Comparison of ENCODE assay signal across 9 cellular contexts in the genomic region with DNA sequence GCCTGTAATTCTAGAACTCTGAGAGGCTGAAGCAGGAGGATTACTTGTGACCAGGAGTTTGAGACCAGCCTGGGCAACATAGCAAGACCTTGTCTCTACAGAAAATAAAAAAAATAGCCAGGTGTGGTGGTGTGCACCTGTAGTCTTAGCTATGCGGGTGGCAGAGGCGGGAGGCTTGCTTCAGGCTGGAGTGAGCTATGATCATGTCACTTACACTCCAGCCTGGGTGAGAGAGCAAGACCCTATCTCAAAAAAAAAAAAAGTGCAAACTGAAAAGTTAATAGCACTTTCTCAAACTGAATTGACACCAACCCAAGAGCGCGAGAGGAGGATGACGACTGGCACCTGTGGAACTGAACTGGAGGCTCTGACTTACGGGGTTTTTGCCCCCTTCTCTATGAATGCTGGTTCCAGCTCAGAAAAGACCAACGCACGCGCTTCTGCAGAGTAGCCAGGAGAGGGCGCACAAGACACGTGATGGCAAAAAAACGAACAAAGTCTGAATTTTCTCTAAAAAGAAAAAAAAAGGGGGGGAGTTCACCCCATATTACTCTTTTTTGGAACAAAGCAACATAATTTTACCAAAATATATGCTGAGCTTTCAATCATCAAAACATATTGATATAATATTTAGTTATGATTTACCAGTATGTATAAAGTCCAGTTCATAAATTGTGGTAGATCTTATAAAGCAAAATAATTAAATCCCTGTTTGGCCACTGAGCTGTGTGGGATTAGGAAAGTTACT. TPM values are rescaled to one million over a fixed set of nuclear protein-coding genes. Genes with fewer than 3 reads are reported as not detected.
A peak's percentile ranks its signal among the peaks of the same experiment; 100 is the strongest.
DNase-seq lines count a peak whose midpoint lies in the region; ATAC-seq, FAIRE-seq and TF ChIP-seq lines count a peak whose summit lies in the region.
"Had no signal": no experiment of that assay in that cellular context is flagged by ENCODE, and none has a peak within 500 bp of the region (broad histone marks: within the 10 kb centered on the region; RNA-seq: fewer than 3 reads in every experiment).

No MANE protein-coding gene starts in this region.

- FAIRE-seq in pancreas (lab: Jason Lieb, UNC): peak; percentile 64

- H3K27me3 ChIP-seq in HL-60 (ENCODE audit: insufficient read depth, poor library complexity, severe bottlenecking) (no peaks in the 10 kb centered on the region), pancreas (no peaks in the 10 kb centered on the region)

- H3K9me3 ChIP-seq in pancreas: no peaks in the 10 kb centered on the region

- H3K27ac ChIP-seq in HL-60 (replicated peaks): no peak overlapping the region
- H3K27ac ChIP-seq in pancreas: no peak overlapping the region

- peaks cover 30% of the 10 kb centered on the region for H3K4me1 Mint-ChIP-seq in CD14-positive monocyte

- H3K36me3 ChIP-seq in pancreas: no peaks in the 10 kb centered on the region

- TF ChIP-seq CTCF in CD14-positive monocyte (IDR thresholded peaks at IDR 0.05) (peak; percentile 96), HL-60 (IDR thresholded peaks at IDR 0.05; ENCODE audit: insufficient read depth, low read length) (peak; percentile 64), pancreas (IDR thresholded peaks at IDR 0.05) (peak; percentile 67 to 84 (median 78))

- H3K36me3 Mint-ChIP-seq in CD14-positive monocyte: no peaks in the 10 kb centered on the region

- H3K4me3 ChIP-seq in HL-60 (replicated peaks; ENCODE audit: insufficient read depth, low read length): no peak overlapping the region
- H3K4me3 ChIP-seq in pancreas: no peak overlapping the region

- intact Hi-C loops in CD14-positive monocyte (cut with micrococcal nuclease): loop anchor here (10.0 kb wide), 2 partner anchors 345 to 355 kb away; a partner anchor contains a TSS
- intact Hi-C loops in pancreas (cut with DNase I): loop anchor here in 2 of 3 donors (10.0 kb wide), 2 partner anchors 125 to 275 kb away; a partner anchor contains a TSS

- H3K27ac Mint-ChIP-seq in CD14-positive monocyte: peak overlapping the region in 1 of 7 donors; percentile 25
- H3K27ac Mint-ChIP-seq: stimulated activated naive CD8-positive, alpha-beta T cell treated with anti-CD3 and anti-CD28 coated beads, Interleukin-15, Interleukin-2, amounts not matched to agents 100 ng/mL and 50 ng/mL, for 24 hours had no signal

- DNase-seq in CD14-positive monocyte (ENCODE audit: low spot score) (no peak), HL-60 (ENCODE audit: low read depth in 1 of 2, low spot score in 1 of 2) (peak; percentile 16 to 57), OCI-M1 (lab: John Stamatoyannopoulos, UW) (peak; percentile 70), fibroblast of peridontal ligament (ENCODE audit: extremely low read depth) (peak; percentile 59), pancreas (peak in 3 of 6 donors; percentile 37 to 70 (median 41))
- DNase-seq in activated T-cell treated with anti-CD3 and anti-CD28 coated beads, Interleukin-2, amount 50 U/mL, for 1 hour: peak; percentile 67

- ATAC-seq in pancreas (peak; percentile 63 to 90 (median 84)), GM18868 (IDR thresholded peaks at IDR 0.05; ENCODE audit: unreplicated experiment) (no peak), GM21723 (IDR thresholded peaks at IDR 0.05; ENCODE audit: unreplicated experiment) (no peak)

- peaks cover 0 to 3% (median 0%) of the 10 kb centered on the region in 7 donors for H3K9me3 Mint-ChIP-seq in CD14-positive monocyte
- H3K9me3 Mint-ChIP-seq: stimulated activated naive CD8-positive, alpha-beta T cell treated with anti-CD3 and anti-CD28 coated beads, Interleukin-15, Interleukin-2, amounts not matched to agents 100 ng/mL and 50 ng/mL, for 24 hours had no signal

- H3K4me1 ChIP-seq in pancreas: peaks cover 0 to 3% (median 0%) of the 10 kb centered on the region in 3 donors

- peaks cover 0 to 7% (median 2%) of the 10 kb centered on the region in 3 donors for H3K27me3 Mint-ChIP-seq in CD14-positive monocyte (ENCODE audit: low read depth in 3 of 3)
- H3K27me3 Mint-ChIP-seq: stimulated activated naive CD8-positive, alpha-beta T cell treated with anti-CD3 and anti-CD28 coated beads, Interleukin-15, Interleukin-2, amounts not matched to agents 100 ng/mL and 50 ng/mL, for 24 hours had no signal

- no peak overlapping the region for H3K4me3 Mint-ChIP-seq in CD14-positive monocyte
- H3K4me3 Mint-ChIP-seq: stimulated activated naive CD8-positive, alpha-beta T cell treated with anti-CD3 and anti-CD28 coated beads, Interleukin-15, Interleukin-2, amounts not matched to agents 100 ng/mL and 50 ng/mL, for 24 hours had no signal

- WGBS in pancreas, 2 donors: 5 to 6% methylated on average over 12 of the region's 12 CpGs

RNA-seq across cellular contexts. Expression of a gene that starts 23.7 kb away (rescaled TPM):
- polyA plus RNA-seq in CD14-positive monocyte: under 1 TPM; 0.19 to 0.50 TPM
- under 1 TPM; 0.37 to 0.69 (median 0.43) TPM for total RNA-seq in pancreas
- polyA plus RNA-seq in pancreas: 1 to 10 TPM in 1 of 2 donors, under 1 TPM in 1; 0.49 to 1.3 TPM

RNA-seq across cellular contexts. Expression of a gene that starts 30.9 kb away (rescaled TPM):
- polyA plus RNA-seq in CD14-positive monocyte (under 1 TPM; 0.11 to 0.15 TPM), pancreas (1 to 10 TPM; 2.2 to 6.1 TPM)
- under 1 TPM; 0.56 to 0.87 (median 0.67) TPM for total RNA-seq in pancreas

Comparison
In these comparisons a context has a peak if more than half of its experiments do, and no peak if none do; other contexts are left out.
1. ATAC-seq: peak in pancreas (4 of 4); none in GM18868 (single experiment) and GM21723 (single experiment).
2. Peak in every context shown above with its lines, with median percentiles within 50 percentile points of each other: CTCF ChIP-seq.